Comparison of ENCODE assay signal across 18 cellular contexts in the genomic region with DNA sequence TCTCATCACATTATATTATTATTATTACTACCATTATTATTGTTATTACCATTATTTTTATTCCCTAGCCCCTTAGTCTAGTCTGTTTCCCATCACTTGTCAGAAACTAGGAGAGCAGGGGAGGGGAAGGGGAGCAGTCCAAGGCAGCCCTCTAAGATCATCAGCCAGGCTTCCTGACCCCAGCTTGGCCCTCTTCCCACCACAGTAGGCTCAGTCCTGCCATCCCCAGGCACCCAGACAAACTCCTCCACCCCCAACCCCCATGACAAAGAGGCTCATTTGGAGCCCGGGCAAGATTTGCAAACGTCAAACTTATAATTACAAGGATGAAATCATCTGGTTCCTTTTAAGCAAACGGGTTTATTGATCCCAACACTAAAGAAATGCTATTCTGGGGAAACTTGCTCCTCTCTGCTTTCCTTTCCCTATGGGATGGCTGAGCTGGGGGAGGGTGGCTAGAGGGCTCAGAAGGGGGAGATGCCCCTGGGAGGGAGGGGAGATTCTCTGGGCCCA. TPM values are rescaled to one million over a fixed set of nuclear protein-coding genes. Genes with fewer than 3 reads are reported as not detected.
DNase-seq lines count a peak whose midpoint lies in the region; TF ChIP-seq lines count a peak whose summit lies in the region.
"Had no signal": no experiment of that assay in that cellular context is flagged by ENCODE, and none has a peak within 500 bp of the region (broad histone marks: within the 10 kb centered on the region; RNA-seq: fewer than 3 reads in every experiment).

No MANE protein-coding gene starts in this region.

- H3K4me3 ChIP-seq in WERI-Rb-1 (ENCODE audit: low read depth, low read length): no peak overlapping the region
- no peak overlapping the region for H3K4me3 ChIP-seq in uterus
- H3K4me3 ChIP-seq: gastroesophageal sphincter, suprapubic skin had no signal

- H3K27me3 Mint-ChIP-seq in nephron (ENCODE audit: low read depth) (peaks cover 4% of the 10 kb centered on the region), chondrocyte (ENCODE audit: low read depth) (no peaks in the 10 kb centered on the region)
- H3K27me3 Mint-ChIP-seq: activated naive CD4-positive, alpha-beta T cell treated with anti-CD3 and anti-CD28 coated beads, Interleukin-2, amount 50 U/mL, for 24 hours had no signal

- no peak for TF ChIP-seq CTCF in WERI-Rb-1 (IDR thresholded peaks at IDR 0.05; ENCODE audit: low read depth, low read length)
- no peak for TF ChIP-seq CTCF in nephron (IDR thresholded peaks at IDR 0.05; ENCODE audit: unreplicated experiment in 3 of 3)
- no peak for TF ChIP-seq CTCF in uterus (IDR thresholded peaks at IDR 0.05)
- TF ChIP-seq CTCF in chondrocyte (IDR thresholded peaks at IDR 0.05): no peak

- H3K27ac ChIP-seq in WERI-Rb-1 (no peak overlapping the region), uterus (peak overlapping the region in 1 of 2 donors; percentile 19)
- H3K27ac ChIP-seq: gastroesophageal sphincter, suprapubic skin had no signal

- H3K36me3 ChIP-seq in WERI-Rb-1 (peaks cover 3% of the 10 kb centered on the region), uterus (no peaks in the 10 kb centered on the region)
- H3K36me3 ChIP-seq: gastroesophageal sphincter, suprapubic skin had no signal

- no peaks in the 10 kb centered on the region for H3K4me1 ChIP-seq in uterus

- intact Hi-C loops in uterus (cut with DNase I; ENCODE audit: low total_unique reads): no loop called here

- H3K27me3 ChIP-seq in WERI-Rb-1 (ENCODE audit: insufficient read depth, low read depth, severe bottlenecking) (no peaks in the 10 kb centered on the region), uterus (no peaks in the 10 kb centered on the region)
- H3K27me3 ChIP-seq: gastroesophageal sphincter, suprapubic skin had no signal

- H3K27ac Mint-ChIP-seq in nephron (peak overlapping the region; percentile 83 to 93 (median 89)), chondrocyte (ENCODE audit: unreplicated experiment) (no peak overlapping the region)
- H3K27ac Mint-ChIP-seq: activated naive CD4-positive, alpha-beta T cell treated with anti-CD3 and anti-CD28 coated beads, Interleukin-2, amount 50 U/mL, for 24 hours; CD8-positive, alpha-beta T cell had no signal

- peak; percentile 14 for DNase-seq in activated effector memory CD4-positive, alpha-beta T cell treated with anti-CD3 and anti-CD28 coated beads, Interleukin-2, amount 50 U/mL, for 16 hours
- DNase-seq in activated effector memory CD4-positive, alpha-beta T cell treated with Interleukin-2 at 50 U/mL for 16 hours: no peak
- DNase-seq in WERI-Rb-1: peak; percentile 4
- DNase-seq in uterus: peak; percentile 39 to 54
- DNase-seq in chondrocyte (ENCODE audit: low spot score): no peak
- DNase-seq in stimulated activated CD4-positive, alpha-beta T cell treated with anti-CD3 and anti-CD28 coated beads, Interleukin-4, amount 100 ng/mL, for 4 hours: no peak
- DNase-seq: activated T-cell treated with anti-CD3 and anti-CD28 coated beads, Interleukin-2, amount 50 U/mL, for 1 hour; cerebellar nuclear complex; effector memory CD4-positive, alpha-beta T cell; KBM-7; kidney glomerular epithelial cell; NCI-H1694 treated with DMSO at 0.1 percent for 48 hours; right cardiac atrium had no signal

- H3K9me3 Mint-ChIP-seq in nephron (no peaks in the 10 kb centered on the region), chondrocyte (ENCODE audit: low read depth) (no peaks in the 10 kb centered on the region)
- H3K9me3 Mint-ChIP-seq: activated naive CD4-positive, alpha-beta T cell treated with anti-CD3 and anti-CD28 coated beads, Interleukin-2, amount 50 U/mL, for 24 hours; CD8-positive, alpha-beta T cell had no signal

- H3K4me1 Mint-ChIP-seq in nephron: peaks cover 39% of the 10 kb centered on the region
- H3K4me1 Mint-ChIP-seq in chondrocyte (ENCODE audit: low read depth): peaks cover 11% of the 10 kb centered on the region

- H3K9me3 ChIP-seq in WERI-Rb-1 (ENCODE audit: severe bottlenecking): no peaks in the 10 kb centered on the region
- H3K9me3 ChIP-seq in uterus: no peaks in the 10 kb centered on the region
- H3K9me3 ChIP-seq: gastroesophageal sphincter, suprapubic skin had no signal

- no peak for TF ChIP-seq POLR2A in uterus (IDR thresholded peaks at IDR 0.05)

- no peaks in the 10 kb centered on the region for H3K36me3 Mint-ChIP-seq in nephron (ENCODE audit: low read depth)
- H3K36me3 Mint-ChIP-seq in chondrocyte (ENCODE audit: low read depth): no peaks in the 10 kb centered on the region
- H3K36me3 Mint-ChIP-seq: activated naive CD4-positive, alpha-beta T cell treated with anti-CD3 and anti-CD28 coated beads, Interleukin-2, amount 50 U/mL, for 24 hours; CD8-positive, alpha-beta T cell had no signal

- H3K4me3 Mint-ChIP-seq in nephron: peak overlapping the region in 1 of 3 experiments; percentile 40
- H3K4me3 Mint-ChIP-seq in chondrocyte (ENCODE audit: unreplicated experiment): no peak overlapping the region
- H3K4me3 Mint-ChIP-seq: activated naive CD4-positive, alpha-beta T cell treated with anti-CD3 and anti-CD28 coated beads, Interleukin-2, amount 50 U/mL, for 24 hours; CD8-positive, alpha-beta T cell had no signal

RNA-seq across cellular contexts. Expression of a gene that starts 4.5 kb away (rescaled TPM):
- 100 to 1,000 TPM in 1 of 4 donors, 10 to 100 TPM in 3; 42.1 to 108 (median 75.9) TPM for total RNA-seq in uterus
- 56.6 to 62.7 TPM (median 61.3 TPM) in 3 replicates for total RNA-seq in chondrocyte

RNA-seq across cellular contexts. Expression of a gene that starts 36.1 kb away (rescaled TPM):
- total RNA-seq in uterus (1 to 10 TPM in 3 of 4 donors, under 1 TPM in 1; 0.29 to 9.6 (median 5.4) TPM), chondrocyte (1.6 to 6.6 TPM (median 2.6 TPM) in 3 replicates)

Comparison
In these comparisons a context has a peak if more than half of its experiments do, and no peak if none do; other contexts are left out.
1. DNase-seq: peak in activated effector memory CD4-positive, alpha-beta T cell treated with anti-CD3 and anti-CD28 coated beads, Interleukin-2, amount 50 U/mL, for 16 hours (single experiment), WERI-Rb-1 (single experiment) and uterus (2 of 2); none in activated effector memory CD4-positive, alpha-beta T cell treated with Interleukin-2 at 50 U/mL for 16 hours (single experiment), chondrocyte (single experiment) and stimulated activated CD4-positive, alpha-beta T cell treated with anti-CD3 and anti-CD28 coated beads, Interleukin-4, amount 100 ng/mL, for 4 hours (0 of 2).